Comparison of ENCODE assay signal across 8 cellular contexts in genomic region chrX:19372170-19373033, GRCh38. TPM values are rescaled to one million over a fixed set of nuclear protein-coding genes. Genes with fewer than 3 reads are reported as not detected.
DNase-seq lines count a peak whose midpoint lies in the region; ATAC-seq and TF ChIP-seq lines count a peak whose summit lies in the region.

No MANE protein-coding gene starts in this region.

- in situ Hi-C loops in T47D (cut with HindIII; ENCODE audit: low pct_unique_long_range_greater_than_20kb, low sequenced_read_pairs) = no loop called here

- no peaks in the 10 kb centered on the region for H3F3A ChIP-seq in smooth muscle cell (ENCODE audit: low read depth)

- H3K4me1 ChIP-seq in smooth muscle cell (ENCODE audit: low read depth) = no peaks in the 10 kb centered on the region

- H3K27ac ChIP-seq in VCaP (peak overlapping the region; percentile 75), smooth muscle cell (ENCODE audit: low read depth) (no peak overlapping the region)

- DNase-seq in EH (ENCODE audit: low read depth) (peak; percentile 67), HCEC 1CT (peak; percentile 47), NCI-H1417 (lab: John Stamatoyannopoulos, UW) (peak; percentile 49 to 82 (median 73)), T47D (ENCODE audit: low read depth in 1 of 2, low spot score in 1 of 2) (peak; percentile 74 to 78), iPS-NIHi7 (ENCODE audit: extremely low spot score) (peak; percentile 88), smooth muscle cell (lab: John Stamatoyannopoulos, UW; ENCODE audit: unreplicated experiment) (peak; percentile 4)

- no peaks in the 10 kb centered on the region for H3K79me2 ChIP-seq in smooth muscle cell (ENCODE audit: low read depth)

- peak overlapping the region; percentile 82 for H3K4me2 ChIP-seq in smooth muscle cell

- H2AFZ ChIP-seq in smooth muscle cell (ENCODE audit: low read depth) = peak overlapping the region; percentile 62

- no peaks in the 10 kb centered on the region for H3K9me3 ChIP-seq in smooth muscle cell (replicated peaks; ENCODE audit: low read depth)

- no peaks in the 10 kb centered on the region for H4K20me1 ChIP-seq in smooth muscle cell (ENCODE audit: low read depth)

- no peak for ATAC-seq in HG03045 (IDR thresholded peaks at IDR 0.05; ENCODE audit: unreplicated experiment)

- H3K9ac ChIP-seq in smooth muscle cell (ENCODE audit: low read depth) = no peak overlapping the region

- H3K4me3 ChIP-seq in smooth muscle cell = peak overlapping the region; percentile 43

- WGBS in smooth muscle cell (ENCODE audit: low lambda C conversion rate) = 35% methylated on average over 26 of the region's 26 CpGs

- no peaks in the 10 kb centered on the region for H3K27me3 ChIP-seq in smooth muscle cell (ENCODE audit: low read depth)

- TF ChIP-seq CTCF in VCaP (conservative IDR thresholded peaks at IDR 0.05) (peak; percentile 84), smooth muscle cell (IDR thresholded peaks at IDR 0.05; ENCODE audit: borderline replicate concordance, insufficient read depth, poor library complexity, severe bottlenecking) (peak; percentile 71)

- no peaks in the 10 kb centered on the region for H3K36me3 ChIP-seq in smooth muscle cell (ENCODE audit: low read depth)

RNA-seq across cellular contexts. Expression of gene PDHA1, which starts 28.7 kb away (rescaled TPM):
- total RNA-seq in smooth muscle cell = 97.8 and 121 TPM in 2 replicates
- polyA plus RNA-seq in smooth muscle cell = 205 and 222 TPM in 2 replicates

Comparison
In these comparisons a context has a peak if more than half of its experiments do, and no peak if none do; other contexts are left out.
1. DNase-seq: peak in every context shown above with its lines; median percentile 88 in iPS-NIHi7; 76 in T47D; 73 in NCI-H1417; 67 in EH; 47 in HCEC 1CT; 4 in smooth muscle cell.